In genomic region chr10:79413196-79413595, GRCh38 we compare ENCODE assay signal across 11 cellular contexts. TPM values are rescaled to one million over a fixed set of nuclear protein-coding genes. Genes with fewer than 3 reads are reported as not detected.
A peak's percentile ranks its signal among the peaks of the same experiment; 100 is the strongest.
DNase-seq lines count a peak whose midpoint lies in the region; ATAC-seq, FAIRE-seq and TF ChIP-seq lines count a peak whose summit lies in the region.
"Had no signal": no experiment of that assay in that cellular context is flagged by ENCODE, and none has a peak within 500 bp of the region (broad histone marks: within the 10 kb centered on the region; RNA-seq: fewer than 3 reads in every experiment).

No MANE protein-coding gene starts in this region.

- H3K36me3 ChIP-seq in GM12878 (ENCODE audit: control insufficient read depth in 2 of 2, insufficient read depth in 2 of 2, low read length in 1 of 2) = no peaks in the 10 kb centered on the region
- no peaks in the 10 kb centered on the region for H3K36me3 ChIP-seq in neuronal stem cell (replicated peaks in 1 of 2; ENCODE audit: control insufficient read depth in 2 of 2, insufficient read depth in 2 of 2, low read length in 2 of 2)
- H3K36me3 ChIP-seq: Peyer's patch had no signal

- no peak overlapping the region for H3K4me3 Mint-ChIP-seq in CD4-positive, alpha-beta T cell
- H3K4me3 Mint-ChIP-seq: activated naive CD8-positive, alpha-beta T cell treated with anti-CD3 and anti-CD28 coated beads, Interleukin-2, amount 10 ng/mL, durations not matched to agents 7 days and 5 days had no signal

- H2BK15ac ChIP-seq in neuronal stem cell (ENCODE audit: low read length) = no peak overlapping the region

- TF ChIP-seq EP300 in GM12878 (IDR thresholded peaks at IDR 0.05; ENCODE audit: borderline replicate concordance in 1 of 2, control insufficient read depth in 1 of 2, low read depth in 2 of 2, low read length in 2 of 2) = no peak

- H3K18ac ChIP-seq in neuronal stem cell (ENCODE audit: low read length) = peak overlapping the region; percentile 40

- 12% methylated on average over 10 of the region's 10 CpGs for WGBS in GM12878 (ENCODE audit: insufficient coverage, insufficient replicate concordance, low lambda C conversion rate, missing lambda C conversion rate)
- WGBS in neuronal stem cell (ENCODE audit: extremely low coverage in 2 of 2, insufficient read length in 2 of 2, insufficient replicate concordance in 1 of 2), 2 donors = no CpG with 5 or more reads among the region's 10 CpGs

- H2BK120ac ChIP-seq in neuronal stem cell (ENCODE audit: low read depth, low read length) = no peak overlapping the region

- ATAC-seq in GM12878 = peak; percentile 71
- no peak for ATAC-seq in CD4-positive, alpha-beta T cell (ENCODE audit: poor library complexity)

- no peak overlapping the region for H3K27ac ChIP-seq in GM12878 (ENCODE audit: control insufficient read depth, insufficient read depth)
- H3K27ac ChIP-seq in neuronal stem cell (replicated peaks; ENCODE audit: low read length) = no peak overlapping the region
- H3K27ac ChIP-seq in CD4-positive, alpha-beta T cell (ENCODE audit: low read depth, low read length) = no peak overlapping the region
- H3K27ac ChIP-seq: Peyer's patch, vagina had no signal

- no peak overlapping the region for H2AFZ ChIP-seq in GM12878 (ENCODE audit: control insufficient read depth, low read depth, low read length)
- no peak overlapping the region for H2AFZ ChIP-seq in neuronal stem cell (ENCODE audit: low read length)

- H3K27ac Mint-ChIP-seq in CD4-positive, alpha-beta T cell = no peak overlapping the region
- H3K27ac Mint-ChIP-seq: activated naive CD8-positive, alpha-beta T cell treated with anti-CD3 and anti-CD28 coated beads, Interleukin-2, amount 10 ng/mL, durations not matched to agents 7 days and 5 days had no signal

- SMC1A ChIA-PET in GM12878 (lab: Charles Lee; ENCODE audit: uncharacterized antibody, unreplicated experiment) = interaction anchor here (1.4 kb wide), 1 partner anchor 70 kb away, joined by 3 read pairs; no protein-coding TSS in a partner anchor

- in situ Hi-C loops in GM12878 (cut with MboI) = no loop called here

- DNase-seq in GM18507 (ENCODE audit: extremely low spot score, insufficient read length, low read depth) (no peak), KG1 (lab: John Stamatoyannopoulos, UW) (peak; percentile 24), GM12878 (ENCODE audit: low read depth, low spot score) (no peak), neuronal stem cell (ENCODE audit: low spot score) (no peak), NCI-H82 treated with DMSO at 0.1 percent for 48 hours (lab: John Stamatoyannopoulos, UW; ENCODE audit: unreplicated experiment) (no peak), activated gamma-delta T cell treated with Interleukin-2 at 50 U/mL for 16 hours (no peak)
- no peak for DNase-seq in central memory CD4-positive, alpha-beta T cell
- no peak for DNase-seq in CD4-positive, alpha-beta T cell
- DNase-seq: activated naive CD8-positive, alpha-beta T cell treated with anti-CD3 and anti-CD28 coated beads, Interleukin-2, amount 10 ng/mL, durations not matched to agents 7 days and 5 days had no signal

- no peak overlapping the region for H4K91ac ChIP-seq in neuronal stem cell (ENCODE audit: low read depth, low read length, poor library complexity)

- H3K4ac ChIP-seq in neuronal stem cell (ENCODE audit: low read length) = no peak overlapping the region

- RAD21 ChIA-PET in GM12878 (lab: Charles Lee; ENCODE audit: unreplicated experiment) = no interaction called here

- no peaks in the 10 kb centered on the region for H3K9me3 Mint-ChIP-seq in CD4-positive, alpha-beta T cell
- H3K9me3 Mint-ChIP-seq: activated naive CD8-positive, alpha-beta T cell treated with anti-CD3 and anti-CD28 coated beads, Interleukin-2, amount 10 ng/mL, durations not matched to agents 7 days and 5 days had no signal

- peak; percentile 24 for FAIRE-seq in GM18507 (lab: Jason Lieb, UNC)
- no peak for FAIRE-seq in GM12878 (lab: Jason Lieb, UNC)

- H4K20me1 ChIP-seq in GM12878 (ENCODE audit: control insufficient read depth, insufficient read depth) = no peaks in the 10 kb centered on the region

- POLR2A ChIA-PET in GM12878 (lab: Charles Lee) = no interaction called here
- POLR2A ChIA-PET in CD4-positive, alpha-beta T cell (lab: Charles Lee) = no interaction called here

- no peak overlapping the region for H2BK12ac ChIP-seq in neuronal stem cell (ENCODE audit: low read length)

- H3K4me3 ChIP-seq in GM12878 = no peak overlapping the region
- H3K4me3 ChIP-seq in neuronal stem cell (ENCODE audit: low read length in 2 of 2) = no peak overlapping the region
- H3K4me3 ChIP-seq: Peyer's patch, vagina had no signal

- H3K79me1 ChIP-seq in neuronal stem cell (ENCODE audit: low read depth, low read length) = no peaks in the 10 kb centered on the region

- H2BK5ac ChIP-seq in neuronal stem cell (ENCODE audit: low read length) = no peak overlapping the region

- H3K9me3 ChIP-seq in GM12878 (replicated peaks; ENCODE audit: control insufficient read depth, insufficient read depth, low read length) = no peaks in the 10 kb centered on the region
- no peaks in the 10 kb centered on the region for H3K9me3 ChIP-seq in neuronal stem cell (replicated peaks in 1 of 2; ENCODE audit: control insufficient read depth in 2 of 2, insufficient read depth in 1 of 2, low read depth in 1 of 2, low read length in 2 of 2)
- H3K9me3 ChIP-seq in CD4-positive, alpha-beta T cell (ENCODE audit: control insufficient read depth, low read length) = no peaks in the 10 kb centered on the region
- H3K9me3 ChIP-seq: Peyer's patch, vagina had no signal

- H3K27me3 ChIP-seq in GM12878 (replicated peaks in 1 of 2; ENCODE audit: control insufficient read depth in 2 of 2, insufficient read depth in 2 of 2, low read length in 1 of 2) (no peaks in the 10 kb centered on the region; a peak in 1 of 4 replicates), neuronal stem cell (ENCODE audit: control insufficient read depth in 3 of 3, insufficient read depth in 3 of 3, low read depth in 1 of 3, low read length in 3 of 3) (no peaks in the 10 kb centered on the region)
- no peaks in the 10 kb centered on the region for H3K27me3 ChIP-seq in CD4-positive, alpha-beta T cell (ENCODE audit: control insufficient read depth, insufficient read depth, low read length)
- H3K27me3 ChIP-seq: Peyer's patch, vagina had no signal

- CTCF ChIA-PET in GM12878 (lab: Yijun Ruan, JAX) = no interaction called here
- CTCF ChIA-PET in CD4-positive, alpha-beta T cell (lab: Charles Lee) = no interaction called here

- no peaks in the 10 kb centered on the region for H3K27me3 Mint-ChIP-seq in CD4-positive, alpha-beta T cell
- H3K27me3 Mint-ChIP-seq: activated naive CD8-positive, alpha-beta T cell treated with anti-CD3 and anti-CD28 coated beads, Interleukin-2, amount 10 ng/mL, durations not matched to agents 7 days and 5 days had no signal

- H3K9ac ChIP-seq in GM12878 (ENCODE audit: control insufficient read depth, insufficient read depth, low read length) = no peak overlapping the region
- no peak overlapping the region for H3K9ac ChIP-seq in neuronal stem cell (ENCODE audit: low read depth, low read length, poor library complexity)

- H3K4me1 Mint-ChIP-seq in CD4-positive, alpha-beta T cell (ENCODE audit: low read depth) = no peaks in the 10 kb centered on the region

- no peak for TF ChIP-seq POLR2A in GM12878 (IDR thresholded peaks at IDR 0.05; ENCODE audit: low read depth, low read length)

- H3K79me2 ChIP-seq in GM12878 (ENCODE audit: control insufficient read depth, insufficient read depth, low read length) = no peaks in the 10 kb centered on the region

- H3K4me2 ChIP-seq in GM12878 (ENCODE audit: control insufficient read depth, insufficient read depth) = no peak overlapping the region
- H3K4me2 ChIP-seq in neuronal stem cell (ENCODE audit: insufficient read depth, low read length, poor library complexity, severe bottlenecking) = no peak overlapping the region

- H2AK5ac ChIP-seq in neuronal stem cell (ENCODE audit: low read depth, low read length) = no peak overlapping the region

- no peak overlapping the region for H4K8ac ChIP-seq in neuronal stem cell (ENCODE audit: low read depth, low read length)

- TF ChIP-seq CTCF in GM12878 (IDR thresholded peaks at IDR 0.05 in 2 of 3, conservative IDR thresholded peaks at IDR 0.05 in 1 of 3; ENCODE audit: control insufficient read depth in 2 of 3, extremely low read depth in 1 of 3, insufficient read depth in 1 of 3, low read depth in 3 of 3, low read length in 3 of 3) = no peak
- no peak for TF ChIP-seq CTCF in CD4-positive, alpha-beta T cell (IDR thresholded peaks at IDR 0.05)

- no peak overlapping the region for H3K14ac ChIP-seq in neuronal stem cell (ENCODE audit: low read length)

- no TSS peak for BruUV-seq in GM12878 (replicated peaks; lab: Mats Ljungman, UMichigan)

- H3K4me1 ChIP-seq in GM12878 (ENCODE audit: control insufficient read depth, insufficient read depth, low read length) (peaks cover 6% of the 10 kb centered on the region), neuronal stem cell (ENCODE audit: control insufficient read depth in 2 of 2, insufficient read depth in 1 of 2, low read depth in 1 of 2, low read length in 2 of 2) (no peaks in the 10 kb centered on the region)
- H3K4me1 ChIP-seq: vagina had no signal

- no peak for TF ChIP-seq RAD21 in GM12878 (IDR thresholded peaks at IDR 0.05; ENCODE audit: insufficient read depth, low read depth, low read length)

- H3K36me3 Mint-ChIP-seq in CD4-positive, alpha-beta T cell (ENCODE audit: low read depth) = no peaks in the 10 kb centered on the region
- H3K36me3 Mint-ChIP-seq: activated naive CD8-positive, alpha-beta T cell treated with anti-CD3 and anti-CD28 coated beads, Interleukin-2, amount 10 ng/mL, durations not matched to agents 7 days and 5 days had no signal

- intact Hi-C loops in GM12878 (cut with micrococcal nuclease; ENCODE audit: unreplicated experiment) = no loop called here
- intact Hi-C loops in CD4-positive, alpha-beta T cell (cut with DNase I, micrococcal nuclease) = no loop called here

- H3K23ac ChIP-seq in neuronal stem cell (ENCODE audit: low read depth, low read length, poor library complexity) = no peak overlapping the region

RNA-seq across cellular contexts. Expression of gene ZCCHC24, which starts 32.2 kb away (rescaled TPM):
- 0.51 and 0.54 TPM in 2 replicates for total RNA-seq in GM12878 (2013; cell fraction: nucleolus; rRNA removed)
- total RNA-seq in GM12878 (2014; rRNA removed) = not detected in 2 replicates
- total RNA-seq in GM12878 (2014; rRNA removed; fragmentation: Illumina TruSeq; extraction: Trizol) = 0.04 and 0.05 TPM in 2 replicates
- total RNA-seq in GM12878 (2021) = 0.24 and 0.62 TPM in 2 replicates
- 0.09 TPM for polyA plus RNA-seq in GM12878 (2011; ENCODE audit: low read depth)
- 0.16 and 0.34 TPM in 2 replicates for polyA plus RNA-seq in GM12878 (2011; rRNA removed)
- polyA plus RNA-seq in GM12878 (2011; cell fraction: cytosol; rRNA removed) = 0.38 and 0.45 TPM in 2 replicates
- 0.37 and 0.39 TPM in 2 replicates for polyA plus RNA-seq in GM12878 (2011; cell fraction: nucleus; rRNA removed)
- polyA plus RNA-seq in GM12878 (2012) = 0.11 and 0.16 TPM in 2 replicates
- 0.03 and 0.04 TPM in 2 replicates for polyA plus RNA-seq in GM12878 (2014; fragmentation: Illumina TruSeq; extraction: Trizol)
- under 1 TPM in 1 of 2 experiments, not detected in 1; 0.02 TPM for polyA plus RNA-seq in GM12878 (2014; fragmentation: Nextera tagmentation; extraction: Ambion mirVana)
- 0.04 TPM in 2 replicates for polyA plus RNA-seq in GM12878 (2014; rRNA removed)
- not detected for polyA plus RNA-seq in GM12878 (2016; fragmentation: Nextera tagmentation; extraction: Ambion mirVana)
- 0.22 and 0.57 TPM in 2 replicates for polyA minus RNA-seq in GM12878 (2011; rRNA and poly(A)+ RNA removed)
- 0.27 and 0.31 TPM in 2 replicates for polyA minus RNA-seq in GM12878 (2011; cell fraction: cytosol; rRNA and poly(A)+ RNA removed)
- polyA minus RNA-seq in GM12878 (2011; cell fraction: nucleus; rRNA and poly(A)+ RNA removed) = 0.24 and 0.29 TPM in 2 replicates
- polyA plus RNA-seq in neuronal stem cell (2013, experiment 1 of 2) = 10.6 TPM
- 10.3 TPM for polyA plus RNA-seq in neuronal stem cell (2013, experiment 2 of 2)
- total RNA-seq in CD4-positive, alpha-beta T cell = under 1 TPM; 0.67 to 0.85 TPM
